6 cellular contexts compared by ENCODE assay signal in genomic region chr16:28608496-28608808, GRCh38. TPM values are rescaled to one million over a fixed set of nuclear protein-coding genes. Genes with fewer than 3 reads are reported as not detected.
"Had no signal": no experiment of that assay in that cellular context is flagged by ENCODE, and none has a peak within 500 bp of the region (broad histone marks: within the 10 kb centered on the region; RNA-seq: fewer than 3 reads in every experiment).

No MANE protein-coding gene starts in this region.

RNA-seq across cellular contexts. Expression of gene SULT1A2, which starts 11.6 kb away (rescaled TPM):
- total RNA-seq: bronchial epithelial cell, SK-MEL-5 had no signal
- polyA plus RNA-seq: IgD-negative memory B cell had no signal

RNA-seq across cellular contexts. Expression of gene NPIPB8, which starts 29.4 kb away (rescaled TPM):
- total RNA-seq: activated naive CD4-positive, alpha-beta T cell treated with anti-CD3 and anti-CD28 coated beads for 36 hours; bronchial epithelial cell; MCF 10A; Right ventricle myocardium inferior; SK-MEL-5 had no signal
- polyA plus RNA-seq: IgD-negative memory B cell had no signal
